15 cellular contexts compared by ENCODE assay signal in genomic region chr12:53194973-53195372, GRCh38. TPM values are rescaled to one million over a fixed set of nuclear protein-coding genes. Genes with fewer than 3 reads are reported as not detected.
"Had no signal": no experiment of that assay in that cellular context is flagged by ENCODE, and none has a peak within 500 bp of the region (broad histone marks: within the 10 kb centered on the region; RNA-seq: fewer than 3 reads in every experiment).

No MANE protein-coding gene starts in this region.

- H3K4me3 ChIP-seq: esophagus squamous epithelium, lower lobe of right lung, smooth muscle cell, tibial nerve, vagina had no signal

- H3K27me3 Mint-ChIP-seq: activated B cell treated with CpG ODN at 0.5 μM for 24 hours, naive B cell had no signal

- H3K9me3 ChIP-seq: esophagus squamous epithelium, lower lobe of right lung, neutrophil, tibial nerve, vagina had no signal

- DNase-seq: activated B cell treated with CpG ODN at 0.5 μM for 24 hours; activated CD8-positive, alpha-beta memory T cell treated with anti-CD3 and anti-CD28 coated beads, Interleukin-2, amount 50 U/mL, for 48 hours; esophagus squamous epithelium; foreskin fibroblast; left cardiac atrium; lower lobe of right lung; midbrain; naive B cell; posterior cingulate gyrus; T-helper 1 cell had no signal

- H3K27me3 ChIP-seq: esophagus squamous epithelium, tibial nerve, vagina had no signal

- H3K4me3 Mint-ChIP-seq: activated B cell treated with CpG ODN at 0.5 μM for 24 hours, naive B cell had no signal

- H3K36me3 ChIP-seq: vagina had no signal

- H3K9me3 Mint-ChIP-seq: activated B cell treated with CpG ODN at 0.5 μM for 24 hours, naive B cell had no signal

- ATAC-seq: left cardiac atrium, lower lobe of right lung, right cardiac atrium had no signal

- H3K4me2 ChIP-seq: smooth muscle cell had no signal

- H3K27ac ChIP-seq: esophagus squamous epithelium, lower lobe of right lung, neutrophil, tibial nerve, vagina had no signal

RNA-seq across cellular contexts. Expression of gene ITGB7, which starts 12.1 kb away (rescaled TPM):
- polyA plus RNA-seq: smooth muscle cell had no signal
